Comparison of ENCODE assay signal across 29 cellular contexts in genomic region chr6:167409078-167409477, GRCh38.
"Had no signal": no experiment of that assay in that cellular context is flagged by ENCODE, and none has a peak within 500 bp of the region (broad histone marks: within the 10 kb centered on the region; RNA-seq: fewer than 3 reads in every experiment).

No MANE protein-coding gene starts in this region.

- H3K27me3 Mint-ChIP-seq: activated CD4-positive, alpha-beta memory T cell treated with anti-CD3 and anti-CD28 coated beads, Interleukin-2, amount 10 ng/mL, durations not matched to agents 7 days and 5 days; activated CD8-positive, alpha-beta memory T cell treated with anti-CD3 and anti-CD28 coated beads, Interleukin-2, amount 10 ng/mL, durations not matched to agents 7 days and 5 days had no signal

- H3K9me3 ChIP-seq: SJCRH30 had no signal

- DNase-seq: activated CD4-positive, alpha-beta memory T cell treated with anti-CD3 and anti-CD28 coated beads, Interleukin-2, amount 10 ng/mL, durations not matched to agents 7 days and 5 days; activated CD4-positive, alpha-beta T cell treated with anti-CD3 and anti-CD28 coated beads for 4 hours; activated CD8-positive, alpha-beta memory T cell treated with anti-CD3 and anti-CD28 coated beads for 24 hours; activated CD8-positive, alpha-beta memory T cell treated with anti-CD3 and anti-CD28 coated beads, Interleukin-2, amount 10 ng/mL, durations not matched to agents 7 days and 5 days; activated CD8-positive, alpha-beta memory T cell treated with anti-CD3 and anti-CD28 coated beads, Interleukin-2, amount 50 U/mL, for 48 hours; activated effector memory CD4-positive, alpha-beta T cell treated with anti-CD3 and anti-CD28 coated beads, Interleukin-2, amount 50 U/mL, for 16 hours; activated naive CD4-positive, alpha-beta T cell; activated naive CD4-positive, alpha-beta T cell treated with anti-CD3 and anti-CD28 coated beads, Interleukin-2, amount 50 U/mL, for 16 hours; activated naive CD8-positive, alpha-beta T cell treated with anti-CD3 and anti-CD28 coated beads for 36 hours; activated T-cell treated with anti-CD3 and anti-CD28 coated beads, Interleukin-2, amount 50 U/mL, for 48 hours; amniotic stem cell; aorta; brain microvascular endothelial cell; central memory CD4-positive, alpha-beta T cell; Karpas-422; NCI-H1048; NCI-H1436; NCI-H1694; NCI-H1930; NCI-H2081 treated with DMSO at 0.1 percent for 48 hours; NCI-H345; NCI-H82; SHP77; SJCRH30 had no signal

- H3K27ac Mint-ChIP-seq: activated CD4-positive, alpha-beta memory T cell treated with anti-CD3 and anti-CD28 coated beads, Interleukin-2, amount 10 ng/mL, durations not matched to agents 7 days and 5 days; activated CD8-positive, alpha-beta memory T cell treated with anti-CD3 and anti-CD28 coated beads, Interleukin-2, amount 10 ng/mL, durations not matched to agents 7 days and 5 days; activated naive CD8-positive, alpha-beta T cell treated with anti-CD3 and anti-CD28 coated beads for 36 hours; T-helper 2 cell treated with Interferon-gamma antibody and Interleukin-4, amounts not matched to agents 5 μg/mL and 100 μg/mL, for 36 hours; WTC11 had no signal

- H3K36me3 ChIP-seq: brain microvascular endothelial cell, SJCRH30 had no signal

- H3K9me3 Mint-ChIP-seq: activated CD4-positive, alpha-beta memory T cell treated with anti-CD3 and anti-CD28 coated beads, Interleukin-2, amount 10 ng/mL, durations not matched to agents 7 days and 5 days; activated naive CD8-positive, alpha-beta T cell treated with anti-CD3 and anti-CD28 coated beads for 36 hours; T-helper 2 cell treated with Interferon-gamma antibody and Interleukin-4, amounts not matched to agents 5 μg/mL and 100 μg/mL, for 36 hours; WTC11 had no signal

- H3K4me1 ChIP-seq: SJCRH30 had no signal

- H3K27me3 ChIP-seq: brain microvascular endothelial cell, SJCRH30 had no signal

- H3K4me3 ChIP-seq: SJCRH30, SK-N-MC had no signal

- H3K4me3 Mint-ChIP-seq: activated CD4-positive, alpha-beta memory T cell treated with anti-CD3 and anti-CD28 coated beads, Interleukin-2, amount 10 ng/mL, durations not matched to agents 7 days and 5 days; activated CD8-positive, alpha-beta memory T cell treated with anti-CD3 and anti-CD28 coated beads, Interleukin-2, amount 10 ng/mL, durations not matched to agents 7 days and 5 days; activated naive CD8-positive, alpha-beta T cell treated with anti-CD3 and anti-CD28 coated beads for 36 hours; T-helper 2 cell treated with Interferon-gamma antibody and Interleukin-4, amounts not matched to agents 5 μg/mL and 100 μg/mL, for 36 hours; WTC11 had no signal

- H3K36me3 Mint-ChIP-seq: activated CD8-positive, alpha-beta memory T cell treated with anti-CD3 and anti-CD28 coated beads, Interleukin-2, amount 10 ng/mL, durations not matched to agents 7 days and 5 days; activated naive CD8-positive, alpha-beta T cell treated with anti-CD3 and anti-CD28 coated beads for 36 hours; WTC11 had no signal

- H3K4me1 Mint-ChIP-seq: activated CD4-positive, alpha-beta memory T cell treated with anti-CD3 and anti-CD28 coated beads, Interleukin-2, amount 10 ng/mL, durations not matched to agents 7 days and 5 days; activated CD8-positive, alpha-beta memory T cell treated with anti-CD3 and anti-CD28 coated beads, Interleukin-2, amount 10 ng/mL, durations not matched to agents 7 days and 5 days; activated naive CD8-positive, alpha-beta T cell treated with anti-CD3 and anti-CD28 coated beads for 36 hours had no signal

- ATAC-seq: activated CD4-positive, CD25-positive, alpha-beta regulatory T cell treated with anti-CD3 and anti-CD28 coated beads, Interleukin-2, amount 50 U/mL, for 24 hours; activated CD8-positive, alpha-beta memory T cell treated with anti-CD3 and anti-CD28 coated beads, Interleukin-2, amount 10 ng/mL, durations not matched to agents 7 days and 5 days; Panc1; WTC11 had no signal

- H3K27ac ChIP-seq: brain microvascular endothelial cell, SJCRH30, SK-N-MC had no signal
